18 cellular contexts compared by ENCODE assay signal in the genomic region with DNA sequence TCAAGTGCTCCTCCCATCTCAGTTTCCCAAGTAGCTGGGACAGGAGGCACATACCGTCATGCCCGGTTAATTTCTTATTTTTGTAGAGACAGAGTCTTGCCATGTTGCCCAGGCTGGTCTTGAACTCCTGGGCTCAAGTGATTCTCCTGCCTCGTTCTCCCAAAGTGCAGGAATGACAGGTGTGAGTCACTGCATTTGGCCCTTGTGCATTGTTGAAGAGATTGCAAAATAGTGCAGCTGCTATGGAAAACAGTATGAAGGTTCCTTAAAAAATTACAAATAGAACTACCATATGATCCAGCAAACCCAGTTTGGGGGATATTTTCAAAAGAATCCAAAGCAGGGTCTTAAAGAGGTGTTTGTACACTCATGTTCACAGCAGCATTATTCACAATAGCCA.
DNase-seq lines count a peak whose midpoint lies in the region; ATAC-seq and TF ChIP-seq lines count a peak whose summit lies in the region.
"Had no signal": no experiment of that assay in that cellular context is flagged by ENCODE, and none has a peak within 500 bp of the region (broad histone marks: within the 10 kb centered on the region; RNA-seq: fewer than 3 reads in every experiment).

No MANE protein-coding gene starts in this region.

- no peaks in the 10 kb centered on the region for H3K9me3 ChIP-seq in CD4-positive, alpha-beta T cell (ENCODE audit: control insufficient read depth, low read length)

- H3K27ac ChIP-seq in CD4-positive, alpha-beta T cell (ENCODE audit: low read depth, low read length) = no peak overlapping the region
- H3K27ac ChIP-seq: PC-9 had no signal

- POLR2A ChIA-PET in CD4-positive, alpha-beta T cell (lab: Charles Lee) = no interaction called here

- no peak overlapping the region for H3K4me3 Mint-ChIP-seq in CD4-positive, alpha-beta T cell
- H3K4me3 Mint-ChIP-seq in IgD-negative memory B cell (no peak overlapping the region), memory B cell (no peak overlapping the region)
- no peak overlapping the region for H3K4me3 Mint-ChIP-seq in activated naive CD8-positive, alpha-beta T cell treated with anti-CD3 and anti-CD28 coated beads, Interleukin-2, amount 50 U/mL, for 24 hours
- H3K4me3 Mint-ChIP-seq: CD4-positive, CD25-positive, alpha-beta regulatory T cell; H9 had no signal

- H3K36me3 Mint-ChIP-seq in CD4-positive, alpha-beta T cell (ENCODE audit: low read depth) = peaks cover 66% of the 10 kb centered on the region
- peaks cover 3% of the 10 kb centered on the region for H3K36me3 Mint-ChIP-seq in IgD-negative memory B cell
- H3K36me3 Mint-ChIP-seq in activated naive CD8-positive, alpha-beta T cell treated with anti-CD3 and anti-CD28 coated beads, Interleukin-2, amount 50 U/mL, for 24 hours (ENCODE audit: low read depth) = peaks cover 88% of the 10 kb centered on the region
- peaks cover 23% of the 10 kb centered on the region for H3K36me3 Mint-ChIP-seq in memory B cell

- DNase-seq in CD4-positive, alpha-beta T cell = no peak
- DNase-seq in activated naive CD8-positive, alpha-beta T cell treated with anti-CD3 and anti-CD28 coated beads, Interleukin-2, amount 50 U/mL, for 24 hours = no peak
- DNase-seq in memory B cell (ENCODE audit: low spot score in 2 of 2) = no peak
- no peak for DNase-seq in NCI-H1048 (lab: John Stamatoyannopoulos, UW)
- no peak for DNase-seq in NCI-H2196 (lab: John Stamatoyannopoulos, UW; ENCODE audit: unreplicated experiment)
- DNase-seq: ACHN; CD4-positive, CD25-positive, alpha-beta regulatory T cell; DMS53; H9; Kasumi-1; NCI-H1436; NCI-H2029; NCI-H2171; NCI-H510A treated with DMSO at 0.1 percent for 48 hours; NCI-H82; PC-9 had no signal

- no peaks in the 10 kb centered on the region for H3K27me3 Mint-ChIP-seq in CD4-positive, alpha-beta T cell
- H3K27me3 Mint-ChIP-seq in IgD-negative memory B cell (no peaks in the 10 kb centered on the region), memory B cell (no peaks in the 10 kb centered on the region)
- no peaks in the 10 kb centered on the region for H3K27me3 Mint-ChIP-seq in activated naive CD8-positive, alpha-beta T cell treated with anti-CD3 and anti-CD28 coated beads, Interleukin-2, amount 50 U/mL, for 24 hours

- no peak for TF ChIP-seq CTCF in CD4-positive, alpha-beta T cell (IDR thresholded peaks at IDR 0.05)

- CTCF ChIA-PET in CD4-positive, alpha-beta T cell (lab: Charles Lee) = no interaction called here

- ATAC-seq in CD4-positive, alpha-beta T cell (ENCODE audit: poor library complexity) = no peak
- ATAC-seq in activated naive CD8-positive, alpha-beta T cell treated with anti-CD3 and anti-CD28 coated beads, Interleukin-2, amount 50 U/mL, for 24 hours = no peak
- no peak for ATAC-seq in memory B cell (ENCODE audit: low read depth)
- no peak for ATAC-seq in GM21786 (IDR thresholded peaks at IDR 0.05; ENCODE audit: unreplicated experiment)

- intact Hi-C loops in CD4-positive, alpha-beta T cell (cut with DNase I, micrococcal nuclease) = no loop called here

- no peaks in the 10 kb centered on the region for H3K27me3 ChIP-seq in CD4-positive, alpha-beta T cell (ENCODE audit: control insufficient read depth, insufficient read depth, low read length)

- peak overlapping the region; percentile 92 for H3K27ac Mint-ChIP-seq in CD4-positive, alpha-beta T cell
- H3K27ac Mint-ChIP-seq in IgD-negative memory B cell (peak overlapping the region in 2 of 3 donors; percentile 35 to 40), memory B cell (peak overlapping the region; percentile 87)
- H3K27ac Mint-ChIP-seq in activated naive CD8-positive, alpha-beta T cell treated with anti-CD3 and anti-CD28 coated beads, Interleukin-2, amount 50 U/mL, for 24 hours = peak overlapping the region; percentile 84
- H3K27ac Mint-ChIP-seq: CD4-positive, CD25-positive, alpha-beta regulatory T cell; H9 had no signal

- no peaks in the 10 kb centered on the region for H3K9me3 Mint-ChIP-seq in CD4-positive, alpha-beta T cell
- H3K9me3 Mint-ChIP-seq in IgD-negative memory B cell (no peaks in the 10 kb centered on the region), memory B cell (no peaks in the 10 kb centered on the region)
- H3K9me3 Mint-ChIP-seq in activated naive CD8-positive, alpha-beta T cell treated with anti-CD3 and anti-CD28 coated beads, Interleukin-2, amount 50 U/mL, for 24 hours = peaks cover 4% of the 10 kb centered on the region
- H3K9me3 Mint-ChIP-seq: CD4-positive, CD25-positive, alpha-beta regulatory T cell; H9 had no signal

- H3K4me1 Mint-ChIP-seq in CD4-positive, alpha-beta T cell (ENCODE audit: low read depth) = peaks cover 81% of the 10 kb centered on the region
- H3K4me1 Mint-ChIP-seq in IgD-negative memory B cell (peaks cover 15 to 23% (median 22%) of the 10 kb centered on the region in 3 donors), memory B cell (peaks cover 29% of the 10 kb centered on the region)
- H3K4me1 Mint-ChIP-seq in activated naive CD8-positive, alpha-beta T cell treated with anti-CD3 and anti-CD28 coated beads, Interleukin-2, amount 50 U/mL, for 24 hours = peaks cover 99% of the 10 kb centered on the region

Comparison
In these comparisons a context has a peak if more than half of its experiments do, and no peak if none do; other contexts are left out.
1. H3K27ac Mint-ChIP-seq: peak in every context shown above with its lines; median percentile 92 in CD4-positive, alpha-beta T cell; 87 in memory B cell; 84 in activated naive CD8-positive, alpha-beta T cell treated with anti-CD3 and anti-CD28 coated beads, Interleukin-2, amount 50 U/mL, for 24 hours; 38 in IgD-negative memory B cell.